Comparison of ENCODE assay signal across 9 cellular contexts in genomic region chr17:78922876-78923498, GRCh38. TPM values are rescaled to one million over a fixed set of nuclear protein-coding genes. Genes with fewer than 3 reads are reported as not detected.
DNase-seq lines count a peak whose midpoint lies in the region; ATAC-seq and TF ChIP-seq lines count a peak whose summit lies in the region.
"Had no signal": no experiment of that assay in that cellular context is flagged by ENCODE, and none has a peak within 500 bp of the region (broad histone marks: within the 10 kb centered on the region; RNA-seq: fewer than 3 reads in every experiment).

No MANE protein-coding gene starts in this region.

- intact Hi-C loops in heart right ventricle (cut with DNase I) (loop anchor here in 6 of 10 donors (5.0 to 10.0 kb wide), 5 partner anchors 36 to 58 kb away; no protein-coding TSS in a partner anchor), cardiac septum (cut with DNase I) (no loop called here), upper lobe of right lung (cut with DNase I) (no loop called here)

- H3K27me3 ChIP-seq in heart right ventricle = no peaks in the 10 kb centered on the region
- H3K27me3 ChIP-seq in mucosa of stomach (ENCODE audit: control insufficient read depth, insufficient read depth, low read length) = no peaks in the 10 kb centered on the region
- H3K27me3 ChIP-seq in upper lobe of right lung = no peaks in the 10 kb centered on the region

- H3K9me3 ChIP-seq in heart right ventricle (no peaks in the 10 kb centered on the region), mucosa of stomach (ENCODE audit: control insufficient read depth, low read length) (no peaks in the 10 kb centered on the region), upper lobe of right lung (no peaks in the 10 kb centered on the region)
- H3K9me3 ChIP-seq: mucosa of descending colon had no signal

- 52 to 74% methylated on average over 9 to 11 of the region's 11 CpGs for WGBS in heart right ventricle, 2 donors

- DNase-seq in heart right ventricle = no peak
- DNase-seq in cardiac septum (ENCODE audit: low spot score) = no peak
- DNase-seq in cardiac fibroblast (ENCODE audit: low read depth in 2 of 2) = no peak
- DNase-seq in upper lobe of right lung = no peak
- no peak for DNase-seq in NCI-H1417 (lab: John Stamatoyannopoulos, UW)
- no peak for DNase-seq in T-helper 1 cell

- H3K4me3 ChIP-seq in heart right ventricle = peak overlapping the region in 9 of 10 donors; percentile 71 to 86 (median 75)
- peak overlapping the region; percentile 83 to 90 for H3K4me3 ChIP-seq in cardiac fibroblast (replicated peaks in 1 of 2; ENCODE audit: low read depth in 2 of 2, low read length in 2 of 2)
- H3K4me3 ChIP-seq in mucosa of stomach (ENCODE audit: low read length) = no peak overlapping the region
- peak overlapping the region; percentile 80 for H3K4me3 ChIP-seq in upper lobe of right lung
- H3K4me3 ChIP-seq: mucosa of descending colon had no signal

- no peak for TF ChIP-seq CTCF in heart right ventricle (IDR thresholded peaks at IDR 0.05)
- TF ChIP-seq CTCF in cardiac fibroblast (IDR thresholded peaks at IDR 0.05; ENCODE audit: low read depth, low read length) = no peak
- no peak for TF ChIP-seq CTCF in upper lobe of right lung (IDR thresholded peaks at IDR 0.05)

- H3K9ac ChIP-seq in mucosa of stomach (ENCODE audit: low read length) = peak overlapping the region; percentile 80

- ATAC-seq in heart right ventricle (no peak), upper lobe of right lung (no peak), HG03520 (IDR thresholded peaks at IDR 0.05; ENCODE audit: unreplicated experiment) (no peak)

- H3K27ac ChIP-seq in heart right ventricle (peak overlapping the region in 8 of 10 donors; percentile 15 to 97 (median 94)), upper lobe of right lung (peak overlapping the region; percentile 73)

- H3K4me1 ChIP-seq in heart right ventricle = peaks cover 13 to 73% (median 47%) of the 10 kb centered on the region in 9 donors
- peaks cover 10% of the 10 kb centered on the region for H3K4me1 ChIP-seq in mucosa of stomach (ENCODE audit: control insufficient read depth, insufficient read depth, low read length)
- H3K4me1 ChIP-seq in upper lobe of right lung = peaks cover 43% of the 10 kb centered on the region

- H3K36me3 ChIP-seq in heart right ventricle = peaks cover 0 to 4% (median 0%) of the 10 kb centered on the region in 9 donors
- no peaks in the 10 kb centered on the region for H3K36me3 ChIP-seq in mucosa of stomach (ENCODE audit: control insufficient read depth, insufficient read depth, low read length)
- H3K36me3 ChIP-seq in upper lobe of right lung = no peaks in the 10 kb centered on the region

RNA-seq across cellular contexts. Expression of gene TIMP2, which starts 2.2 kb away (rescaled TPM):
- 100 to 1,000 TPM in 4 of 10 donors, 10 to 100 TPM in 6; 77.5 to 118 (median 99.3) TPM for total RNA-seq in heart right ventricle
- polyA plus RNA-seq in heart right ventricle = 10 to 100 TPM; 32.4 to 44.1 TPM
- 95.5 TPM for total RNA-seq in cardiac septum
- total RNA-seq in upper lobe of right lung = 318 TPM

RNA-seq across cellular contexts. Expression of gene CEP295NL, which starts 20.0 kb away (rescaled TPM):
- total RNA-seq in heart right ventricle (1 to 10 TPM in 2 of 10 donors, under 1 TPM in 8; 0.22 to 1.3 (median 0.82) TPM), cardiac septum (1.6 TPM), upper lobe of right lung (4.2 TPM)
- polyA plus RNA-seq in heart right ventricle = 1 to 10 TPM in 1 of 2 donors, under 1 TPM in 1; 0.04 to 2.6 TPM

RNA-seq across cellular contexts. Expression of gene LGALS3BP, which starts 56.7 kb away (rescaled TPM):
- total RNA-seq in heart right ventricle (100 to 1,000 TPM; 362 to 852 (median 568) TPM), cardiac septum (312 TPM), upper lobe of right lung (405 TPM)
- 100 to 1,000 TPM; 196 to 268 TPM for polyA plus RNA-seq in heart right ventricle

Comparison
In these comparisons a context has a peak if more than half of its experiments do, and no peak if none do; other contexts are left out.
1. intact Hi-C loops: an anchor here in heart right ventricle (5.0 to 10.0 kb wide); none called in cardiac septum and upper lobe of right lung.